ENCODE assay signal across 1 cellular context in genomic region chr10:72133517-72133916, GRCh38.
A peak's percentile ranks its signal among the peaks of the same experiment; 100 is the strongest.
TF ChIP-seq lines count a peak whose summit lies in the region.

No MANE protein-coding gene starts in this region.

TF ChIP-seq in K562, 482 proteins besides CTCF, POLR2A, EP300 and RAD21 (continued from another document):
- TF ChIP-seq PKNOX1 (IDR thresholded peaks at IDR 0.05) (peak; percentile 62; the same call in 1 of the 2 replicates), TRIM24 (IDR thresholded peaks at IDR 0.05) (no peak), GTF2B (IDR thresholded peaks at IDR 0.05; ENCODE audit: extremely low read depth, insufficient read length) (no peak), ATF3 (IDR thresholded peaks at IDR 0.05) (peak; percentile 52; the same call in 1 of the 2 replicates), ATF3 (CRISPR knock-in tag; conservative IDR thresholded peaks at IDR 0.05) (no peak), CEBPB (tag; IDR thresholded peaks at IDR 0.05) (no peak), HMG20B (CRISPR knock-in tag; IDR thresholded peaks at IDR 0.05) (no peak), JUND (IDR thresholded peaks at IDR 0.05; ENCODE audit: borderline replicate concordance, low read depth, low read length) (peak; percentile 54; the same call in 1 of the 2 replicates), JUND (tag; IDR thresholded peaks at IDR 0.05; ENCODE audit: borderline replicate concordance, low read depth, low read length) (peak; percentile 64; the same call in 1 of the 3 replicates), CXXC5 (CRISPR knock-in tag; IDR thresholded peaks at IDR 0.05) (no peak), ZNF778 (CRISPR knock-in tag; IDR thresholded peaks at IDR 0.05) (no peak), MEIS2 (IDR thresholded peaks at IDR 0.05; ENCODE audit: partially characterized antibody) (peak; percentile 52), MAFF (IDR thresholded peaks at IDR 0.05; ENCODE audit: low read length) (no peak), NUFIP1 (IDR thresholded peaks at IDR 0.05; ENCODE audit: partially characterized antibody) (no peak), CHD1 (IDR thresholded peaks at IDR 0.05; ENCODE audit: low read length) (no peak), ZKSCAN1 (IDR thresholded peaks at IDR 0.05; ENCODE audit: low read depth, low read length) (no peak), KDM4B (IDR thresholded peaks at IDR 0.05; ENCODE audit: borderline replicate concordance in 2 of 2, low read depth in 1 of 2) (no peak), DIDO1 (tag; IDR thresholded peaks at IDR 0.05; ENCODE audit: low read depth) (no peak), ZBTB33 (CRISPR knock-in tag; IDR thresholded peaks at IDR 0.05) (no peak), ZMIZ1 (IDR thresholded peaks at IDR 0.05; ENCODE audit: low read depth in 2 of 2, low read length in 2 of 2) (no peak), ZNF239 (CRISPR knock-in tag; IDR thresholded peaks at IDR 0.05) (no peak), TAF15 (IDR thresholded peaks at IDR 0.05; ENCODE audit: low read depth, low read length) (no peak), RBM25 (IDR thresholded peaks at IDR 0.05; ENCODE audit: low read depth, low read length, severe bottlenecking) (no peak), CTCFL (IDR thresholded peaks at IDR 0.05; ENCODE audit: borderline replicate concordance, insufficient read depth, low read depth, low read length, poor library complexity, severe bottlenecking) (no peak), PCBP2 (IDR thresholded peaks at IDR 0.05; ENCODE audit: low read depth, low read length, poor library complexity, severe bottlenecking) (no peak), ZNF12 (CRISPR knock-in tag; IDR thresholded peaks at IDR 0.05) (no peak), FOXP4 (CRISPR knock-in tag; IDR thresholded peaks at IDR 0.05; ENCODE audit: borderline replicate concordance) (no peak), CBX3 (IDR thresholded peaks at IDR 0.05; ENCODE audit: borderline replicate concordance in 1 of 2, low read length in 2 of 2) (no peak), MCM2 (IDR thresholded peaks at IDR 0.05; ENCODE audit: low read depth) (no peak), ZBTB5 (IDR thresholded peaks at IDR 0.05) (no peak), FOSL1 (tag; conservative IDR thresholded peaks at IDR 0.05) (peak; percentile 88), SPI1 (IDR thresholded peaks at IDR 0.05; ENCODE audit: borderline replicate concordance, low read depth, low read length) (peak; percentile 63; the same call in 1 of the 2 replicates), RERE (CRISPR knock-in tag; IDR thresholded peaks at IDR 0.05; ENCODE audit: borderline replicate concordance) (no peak), SMARCA4 (IDR thresholded peaks at IDR 0.05) (no peak), GABPB1 (CRISPR knock-in tag; IDR thresholded peaks at IDR 0.05) (peak; percentile 53; the same call in 1 of the 2 replicates), HNRNPH1 (optimal IDR thresholded peaks at IDR 0.05; ENCODE audit: low read depth, low read length) (no peak)
